In genomic region chr4:87012265-87012953, GRCh38 we compare ENCODE assay signal across 12 cellular contexts.
DNase-seq lines count a peak whose midpoint lies in the region; ATAC-seq, FAIRE-seq and TF ChIP-seq lines count a peak whose summit lies in the region.
"Had no signal": no experiment of that assay in that cellular context is flagged by ENCODE, and none has a peak within 500 bp of the region (broad histone marks: within the 10 kb centered on the region; RNA-seq: fewer than 3 reads in every experiment).

No MANE protein-coding gene starts in this region.

- no peak for TF ChIP-seq EP300 in stomach (IDR thresholded peaks at IDR 0.05)

- TF ChIP-seq CTCF in stomach (IDR thresholded peaks at IDR 0.05) = no peak

- peaks cover 32 to 98% (median 82%) of the 10 kb centered on the region in 4 donors for H3K4me1 ChIP-seq in stomach

- peaks cover 12% of the 10 kb centered on the region for H3K36me3 Mint-ChIP-seq in activated CD4-positive, alpha-beta T cell treated with anti-CD3 and anti-CD28 coated beads for 36 hours (ENCODE audit: low read depth)
- peaks cover 8% of the 10 kb centered on the region for H3K36me3 Mint-ChIP-seq in dendritic cell treated with granulocyte-macrophage colony-stimulating factor and Interleukin-4, amounts not matched to agents 40 ng/mL and 50 ng/mL, for 4 days (ENCODE audit: low read depth)
- H3K36me3 Mint-ChIP-seq in activated T-helper 1 cell treated with anti-CD3 and anti-CD28 coated beads, Interleukin-12 subunit alpha, Interleukin-12 subunit beta, Interleukin-2, Interleukin-4 antibody, amounts not matched to agents 30 ng/mL and 10 ng/mL and 1 ng/mL, durations not matched to agents 14 hours and 24 hours and 36 hours (ENCODE audit: low read depth) = peaks cover 3% of the 10 kb centered on the region
- no peaks in the 10 kb centered on the region for H3K36me3 Mint-ChIP-seq in immature natural killer cell

- H3K27ac Mint-ChIP-seq in activated CD4-positive, alpha-beta T cell treated with anti-CD3 and anti-CD28 coated beads for 36 hours = peak overlapping the region; percentile 25
- peak overlapping the region; percentile 80 for H3K27ac Mint-ChIP-seq in dendritic cell treated with granulocyte-macrophage colony-stimulating factor and Interleukin-4, amounts not matched to agents 40 ng/mL and 50 ng/mL, for 4 days
- no peak overlapping the region for H3K27ac Mint-ChIP-seq in activated T-helper 1 cell treated with anti-CD3 and anti-CD28 coated beads, Interleukin-12 subunit alpha, Interleukin-12 subunit beta, Interleukin-2, Interleukin-4 antibody, amounts not matched to agents 30 ng/mL and 10 ng/mL and 1 ng/mL, durations not matched to agents 14 hours and 24 hours and 36 hours
- no peak overlapping the region for H3K27ac Mint-ChIP-seq in immature natural killer cell

- H3K9me3 Mint-ChIP-seq in activated CD4-positive, alpha-beta T cell treated with anti-CD3 and anti-CD28 coated beads for 36 hours (ENCODE audit: low read depth) = no peaks in the 10 kb centered on the region
- no peaks in the 10 kb centered on the region for H3K9me3 Mint-ChIP-seq in dendritic cell treated with granulocyte-macrophage colony-stimulating factor and Interleukin-4, amounts not matched to agents 40 ng/mL and 50 ng/mL, for 4 days
- no peaks in the 10 kb centered on the region for H3K9me3 Mint-ChIP-seq in activated T-helper 1 cell treated with anti-CD3 and anti-CD28 coated beads, Interleukin-12 subunit alpha, Interleukin-12 subunit beta, Interleukin-2, Interleukin-4 antibody, amounts not matched to agents 30 ng/mL and 10 ng/mL and 1 ng/mL, durations not matched to agents 14 hours and 24 hours and 36 hours
- no peaks in the 10 kb centered on the region for H3K9me3 Mint-ChIP-seq in immature natural killer cell
- H3K9me3 Mint-ChIP-seq: central memory CD8-positive, alpha-beta T cell had no signal

- no peaks in the 10 kb centered on the region for H3K9me3 ChIP-seq in stomach

- peaks cover 84% of the 10 kb centered on the region for H3K4me1 Mint-ChIP-seq in activated CD4-positive, alpha-beta T cell treated with anti-CD3 and anti-CD28 coated beads for 36 hours
- peaks cover 47% of the 10 kb centered on the region for H3K4me1 Mint-ChIP-seq in dendritic cell treated with granulocyte-macrophage colony-stimulating factor and Interleukin-4, amounts not matched to agents 40 ng/mL and 50 ng/mL, for 4 days (ENCODE audit: low read depth)
- H3K4me1 Mint-ChIP-seq in activated T-helper 1 cell treated with anti-CD3 and anti-CD28 coated beads, Interleukin-12 subunit alpha, Interleukin-12 subunit beta, Interleukin-2, Interleukin-4 antibody, amounts not matched to agents 30 ng/mL and 10 ng/mL and 1 ng/mL, durations not matched to agents 14 hours and 24 hours and 36 hours (ENCODE audit: low read depth) = peaks cover 83% of the 10 kb centered on the region
- peaks cover 69 to 93% of the 10 kb centered on the region in 2 donors for H3K4me1 Mint-ChIP-seq in immature natural killer cell

- H3K4me3 ChIP-seq in stomach = no peak overlapping the region

- no peaks in the 10 kb centered on the region for H3K27me3 Mint-ChIP-seq in activated CD4-positive, alpha-beta T cell treated with anti-CD3 and anti-CD28 coated beads for 36 hours
- H3K27me3 Mint-ChIP-seq in dendritic cell treated with granulocyte-macrophage colony-stimulating factor and Interleukin-4, amounts not matched to agents 40 ng/mL and 50 ng/mL, for 4 days = no peaks in the 10 kb centered on the region
- no peaks in the 10 kb centered on the region for H3K27me3 Mint-ChIP-seq in activated T-helper 1 cell treated with anti-CD3 and anti-CD28 coated beads, Interleukin-12 subunit alpha, Interleukin-12 subunit beta, Interleukin-2, Interleukin-4 antibody, amounts not matched to agents 30 ng/mL and 10 ng/mL and 1 ng/mL, durations not matched to agents 14 hours and 24 hours and 36 hours (ENCODE audit: insufficient read depth)
- H3K27me3 Mint-ChIP-seq in immature natural killer cell (ENCODE audit: low read depth in 3 of 3) = peaks cover 0 to 2% (median 2%) of the 10 kb centered on the region in 3 donors
- H3K27me3 Mint-ChIP-seq: central memory CD8-positive, alpha-beta T cell had no signal

- no peaks in the 10 kb centered on the region for H3K27me3 ChIP-seq in stomach

- ATAC-seq in activated CD4-positive, alpha-beta T cell treated with anti-CD3 and anti-CD28 coated beads for 36 hours = no peak
- ATAC-seq in HG03108 (IDR thresholded peaks at IDR 0.05; ENCODE audit: unreplicated experiment) = peak; percentile 68
- ATAC-seq: HCT116 had no signal

- no peak overlapping the region for H3K4me3 Mint-ChIP-seq in activated CD4-positive, alpha-beta T cell treated with anti-CD3 and anti-CD28 coated beads for 36 hours
- H3K4me3 Mint-ChIP-seq in dendritic cell treated with granulocyte-macrophage colony-stimulating factor and Interleukin-4, amounts not matched to agents 40 ng/mL and 50 ng/mL, for 4 days = peak overlapping the region; percentile 6
- H3K4me3 Mint-ChIP-seq in activated T-helper 1 cell treated with anti-CD3 and anti-CD28 coated beads, Interleukin-12 subunit alpha, Interleukin-12 subunit beta, Interleukin-2, Interleukin-4 antibody, amounts not matched to agents 30 ng/mL and 10 ng/mL and 1 ng/mL, durations not matched to agents 14 hours and 24 hours and 36 hours = no peak overlapping the region
- no peak overlapping the region for H3K4me3 Mint-ChIP-seq in immature natural killer cell
- H3K4me3 Mint-ChIP-seq: central memory CD8-positive, alpha-beta T cell had no signal

- CTCF ChIA-PET in activated CD4-positive, alpha-beta T cell treated with anti-CD3 and anti-CD28 coated beads for 36 hours (lab: Charles Lee) = interaction anchor here (0.9 to 1.6 kb wide), 6 partner anchors 30 to 90 kb away, joined by 3 to 6 read pairs (median 3); partner anchors contain the start of gene AFF1

- TF ChIP-seq POLR2A in stomach (IDR thresholded peaks at IDR 0.05) (no peak), GM12891 (IDR thresholded peaks at IDR 0.05; ENCODE audit: low read depth, low read length) (no peak)

- H3K27ac ChIP-seq in stomach = peak overlapping the region; percentile 62 to 85 (median 66)

- 18 to 53% (median 33%) methylated on average over 4 of the region's 4 CpGs for WGBS in stomach, 5 donors

- intact Hi-C loops in activated CD4-positive, alpha-beta T cell treated with anti-CD3 and anti-CD28 coated beads for 36 hours (cut with DNase I, micrococcal nuclease) = no loop called here
- intact Hi-C loops in dendritic cell treated with granulocyte-macrophage colony-stimulating factor and Interleukin-4, amounts not matched to agents 40 ng/mL and 50 ng/mL, for 4 days (cut with micrococcal nuclease) = loop anchor here (10.0 kb wide), 1 partner anchor 62 kb away; no protein-coding TSS in a partner anchor
- intact Hi-C loops in stomach (cut with DNase I; ENCODE audit: low total_unique reads) = no loop called here
- intact Hi-C loops in activated T-helper 1 cell treated with anti-CD3 and anti-CD28 coated beads, Interleukin-12 subunit alpha, Interleukin-12 subunit beta, Interleukin-2, Interleukin-4 antibody, amounts not matched to agents 30 ng/mL and 10 ng/mL and 1 ng/mL, durations not matched to agents 14 hours and 24 hours and 36 hours (cut with micrococcal nuclease) = no loop called here

- POLR2A ChIA-PET in activated CD4-positive, alpha-beta T cell treated with anti-CD3 and anti-CD28 coated beads for 36 hours (lab: Charles Lee) = interaction anchor here (0.6 kb wide), 1 partner anchor 18 kb away, joined by 4 read pairs; no protein-coding TSS in a partner anchor

- FAIRE-seq in GM12891 (lab: Jason Lieb, UNC) = no peak
- FAIRE-seq: A204.1 had no signal

- H3K36me3 ChIP-seq in stomach = no peaks in the 10 kb centered on the region

- no peak for DNase-seq in activated CD4-positive, alpha-beta T cell treated with anti-CD3 and anti-CD28 coated beads for 36 hours
- no peak for DNase-seq in activated CD4-positive, alpha-beta T cell treated with anti-CD3 and anti-CD28 coated beads, Interleukin-2, amount 50 U/mL, for 48 hours
- DNase-seq in stomach = peak; percentile 45
- no peak for DNase-seq in GM12891 (ENCODE audit: insufficient read length, low spot score)
- no peak for DNase-seq in activated T-helper 1 cell treated with anti-CD3 and anti-CD28 coated beads, Interleukin-12 subunit alpha, Interleukin-12 subunit beta, Interleukin-2, Interleukin-4 antibody, amounts not matched to agents 30 ng/mL and 10 ng/mL and 1 ng/mL, durations not matched to agents 14 hours and 24 hours and 36 hours (ENCODE audit: low spot score)
- no peak for DNase-seq in immature natural killer cell
- DNase-seq: nucleus accumbens had no signal

TF ChIP-seq in GM12891, 5 proteins besides CTCF, POLR2A, EP300 and RAD21:
- no peak for TF ChIP-seq POU2F2 (IDR thresholded peaks at IDR 0.05; ENCODE audit: low read depth, low read length)
- no peak for TF ChIP-seq POLR2AphosphoS5 (IDR thresholded peaks at IDR 0.05; ENCODE audit: low read depth, low read length)
- no peak for TF ChIP-seq PAX5 (IDR thresholded peaks at IDR 0.05; ENCODE audit: insufficient read depth, low read length, severe bottlenecking)
- TF ChIP-seq TAF1 (IDR thresholded peaks at IDR 0.05; ENCODE audit: low read depth, low read length) = no peak
- TF ChIP-seq SPI1 (IDR thresholded peaks at IDR 0.05; ENCODE audit: low read depth, low read length) = no peak

Comparison
In these comparisons a context has a peak if more than half of its experiments do, and no peak if none do; other contexts are left out.
1. H3K27ac Mint-ChIP-seq: peak in activated CD4-positive, alpha-beta T cell treated with anti-CD3 and anti-CD28 coated beads for 36 hours (single experiment) and dendritic cell treated with granulocyte-macrophage colony-stimulating factor and Interleukin-4, amounts not matched to agents 40 ng/mL and 50 ng/mL, for 4 days (single experiment); none in activated T-helper 1 cell treated with anti-CD3 and anti-CD28 coated beads, Interleukin-12 subunit alpha, Interleukin-12 subunit beta, Interleukin-2, Interleukin-4 antibody, amounts not matched to agents 30 ng/mL and 10 ng/mL and 1 ng/mL, durations not matched to agents 14 hours and 24 hours and 36 hours (single experiment) and immature natural killer cell (0 of 6).